ENCODE assay signal across 1 cellular context in genomic region chr2:111705206-111705605, GRCh38.
TF ChIP-seq lines count a peak whose summit lies in the region.

No MANE protein-coding gene starts in this region.

TF ChIP-seq in SK-N-SH treated with all-trans-retinoic acid at 6 μM for 48 hours, 23 proteins besides CTCF, POLR2A, EP300 and RAD21 (continued from another document):
- TF ChIP-seq PATZ1 (CRISPR knock-in tag; IDR thresholded peaks at IDR 0.05; ENCODE audit: borderline replicate concordance) (no peak), ZFP30 (CRISPR knock-in tag; IDR thresholded peaks at IDR 0.05) (no peak), OSR1 (CRISPR knock-in tag; IDR thresholded peaks at IDR 0.05) (no peak), ZFP3 (CRISPR knock-in tag; IDR thresholded peaks at IDR 0.05) (no peak), RARB (CRISPR knock-in tag; IDR thresholded peaks at IDR 0.05) (no peak), SNAI2 (CRISPR knock-in tag; IDR thresholded peaks at IDR 0.05) (no peak), ESRRG (CRISPR knock-in tag; IDR thresholded peaks at IDR 0.05) (no peak), ZC3H10 (CRISPR knock-in tag; IDR thresholded peaks at IDR 0.05) (no peak), TSHZ2 (CRISPR knock-in tag; IDR thresholded peaks at IDR 0.05) (no peak), PPARA (CRISPR knock-in tag; IDR thresholded peaks at IDR 0.05; ENCODE audit: borderline replicate concordance) (no peak), CSRNP3 (CRISPR knock-in tag; IDR thresholded peaks at IDR 0.05) (no peak)
